ENCODE assay signal across 1 cellular context in genomic region chr11:57336111-57336666, GRCh38.
TF ChIP-seq lines count a peak whose summit lies in the region.

No MANE protein-coding gene starts in this region.

TF ChIP-seq in H1, 55 proteins besides CTCF, POLR2A, EP300 and RAD21:
- TF ChIP-seq CEBPB (IDR thresholded peaks at IDR 0.05; ENCODE audit: low read depth, low read length) (no peak), SIX5 (IDR thresholded peaks at IDR 0.05; ENCODE audit: low read depth, low read length) (no peak), JUND (IDR thresholded peaks at IDR 0.05; ENCODE audit: low read length) (no peak), ASH2L (IDR thresholded peaks at IDR 0.05; ENCODE audit: low read length) (no peak), NANOG (IDR thresholded peaks at IDR 0.05; ENCODE audit: insufficient read depth, low read depth, low read length, poor library complexity, severe bottlenecking) (no peak), CHD7 (IDR thresholded peaks at IDR 0.05; ENCODE audit: insufficient replicate concordance, low read length) (no peak)
